ENCODE assay signal across 22 cellular contexts in the genomic region with DNA sequence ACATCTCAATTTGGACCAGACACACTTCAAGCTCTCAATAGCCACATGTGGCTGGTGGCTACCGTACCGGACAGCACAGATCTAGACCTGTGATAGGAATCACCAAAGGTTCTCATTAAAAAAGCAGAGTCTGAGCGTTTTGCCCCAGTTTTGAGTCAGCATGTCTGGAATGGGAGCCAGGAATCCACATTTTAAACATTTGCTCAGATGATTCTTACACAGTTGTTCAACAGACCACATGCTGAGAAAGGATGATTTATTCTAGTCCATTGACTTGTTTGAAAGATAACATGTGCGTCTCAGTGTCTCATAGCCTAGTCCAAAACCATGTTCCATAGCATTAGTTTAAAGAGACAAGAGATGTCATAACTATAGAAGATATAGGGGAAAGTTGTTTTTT. TPM values are rescaled to one million over a fixed set of nuclear protein-coding genes. Genes with fewer than 3 reads are reported as not detected.
DNase-seq lines count a peak whose midpoint lies in the region; ATAC-seq and TF ChIP-seq lines count a peak whose summit lies in the region.
"Had no signal": no experiment of that assay in that cellular context is flagged by ENCODE, and none has a peak within 500 bp of the region (broad histone marks: within the 10 kb centered on the region; RNA-seq: fewer than 3 reads in every experiment).

No MANE protein-coding gene starts in this region.

- TF ChIP-seq RAD21 in IMR-90 (IDR thresholded peaks at IDR 0.05; ENCODE audit: low read length) = no peak

- TF ChIP-seq POLR2A in IMR-90 (IDR thresholded peaks at IDR 0.05; ENCODE audit: low read depth, low read length) = no peak

- no peak overlapping the region for H2AK9ac ChIP-seq in IMR-90 (replicated peaks; ENCODE audit: low read depth, low read length, poor library complexity)

- ATAC-seq in IMR-90 (ENCODE audit: low read depth) = peak; percentile 84
- no peak for ATAC-seq in GM21528 (IDR thresholded peaks at IDR 0.05; ENCODE audit: low FRiP score, unreplicated experiment)
- ATAC-seq in HG03571 (IDR thresholded peaks at IDR 0.05; ENCODE audit: unreplicated experiment) = no peak
- ATAC-seq: gastroesophageal sphincter, left ventricle myocardium superior, sciatic nerve had no signal

- TF ChIP-seq CTCF in AG10803 (conservative IDR thresholded peaks at IDR 0.05; ENCODE audit: low read length) (no peak), IMR-90 (conservative IDR thresholded peaks at IDR 0.05; ENCODE audit: low read depth, low read length) (no peak), brain microvascular endothelial cell (IDR thresholded peaks at IDR 0.05; ENCODE audit: low read depth, low read length, missing control alignments) (no peak)

- POLR2A ChIA-PET in IMR-90 (lab: Charles Lee; ENCODE audit: unreplicated experiment) = no interaction called here

- DNase-seq in AG10803 (ENCODE audit: low read depth) (peak; percentile 75), IMR-90 (peak; percentile 94), brain microvascular endothelial cell (peak; percentile 74), non-pigmented ciliary epithelial cell (ENCODE audit: low read depth) (peak; percentile 30), LoVo (ENCODE audit: low spot score) (no peak)
- DNase-seq in activated naive CD4-positive, alpha-beta T cell treated with anti-CD3 and anti-CD28 coated beads, Interleukin-2, amount 50 U/mL, for 16 hours = no peak
- DNase-seq: activated CD4-positive, alpha-beta T cell treated with anti-CD3 and anti-CD28 coated beads, Interleukin-2, amount 50 U/mL, for 48 hours; activated naive CD4-positive, alpha-beta T cell treated with anti-CD3 and anti-CD28 coated beads, Interleukin-2, amount 10 ng/mL, durations not matched to agents 7 days and 5 days; activated T-cell treated with anti-CD3 and anti-CD28 coated beads for 4 hours; BE2C; left ventricle myocardium superior; MM.1S; NCI-H1694 treated with DMSO at 0.1 percent for 48 hours; NCI-H2227 treated with DMSO at 0.1 percent for 48 hours; stimulated activated CD4-positive, alpha-beta T cell treated with anti-CD3 and anti-CD28 coated beads, Interleukin-2, amount 100 ng/mL, for 24 hours; stomach; upper lobe of left lung had no signal

- 0 out of 2 replicates have a peak overlapping the region, but pooled peaks have one; percentile 13 for H4K91ac ChIP-seq in IMR-90 (ENCODE audit: insufficient read depth, low read depth, low read length)

- no TSS peak for BruUV-seq in IMR-90 (replicated peaks; lab: Mats Ljungman, UMichigan)

- H3K9ac ChIP-seq in IMR-90 (ENCODE audit: low read depth, low read length) = no peak overlapping the region

- H3K36me3 ChIP-seq in IMR-90 (ENCODE audit: control insufficient read depth, insufficient read depth, low read length) (no peaks in the 10 kb centered on the region), brain microvascular endothelial cell (replicated peaks) (no peaks in the 10 kb centered on the region)
- H3K36me3 ChIP-seq: BE2C, gastroesophageal sphincter, stomach, upper lobe of left lung had no signal

- no peak overlapping the region for H2BK15ac ChIP-seq in IMR-90 (ENCODE audit: low read depth, low read length)

- H3K4ac ChIP-seq in IMR-90 (ENCODE audit: low read depth, low read length) = peak overlapping the region; percentile 91

- no peak overlapping the region for H3K56ac ChIP-seq in IMR-90 (ENCODE audit: extremely low read depth, insufficient read depth, low read length)

- peak overlapping the region in 1 of 2 experiments; percentile 29; a peak in 1 of 4 replicates for H4K8ac ChIP-seq in IMR-90 (ENCODE audit: low read depth in 2 of 2, low read length in 2 of 2)

- H3K27me3 ChIP-seq in IMR-90 (ENCODE audit: control insufficient read depth, insufficient read depth, low read length) (no peaks in the 10 kb centered on the region), brain microvascular endothelial cell (replicated peaks) (peaks cover 5% of the 10 kb centered on the region)
- H3K27me3 ChIP-seq: upper lobe of left lung had no signal

- H3K9me3 ChIP-seq in IMR-90 (ENCODE audit: control insufficient read depth, insufficient read depth, low read length) = no peaks in the 10 kb centered on the region
- H3K9me3 ChIP-seq: BE2C, gastroesophageal sphincter, stomach, upper lobe of left lung had no signal

- dilution Hi-C loops in IMR-90 (cut with HindIII; ENCODE audit: low sequenced_read_pairs, unreplicated experiment) = no loop called here

- H2BK20ac ChIP-seq in IMR-90 (ENCODE audit: low read depth, low read length) = peak overlapping the region; percentile 21; the same call in 1 of the 2 replicates

- H3K4me1 ChIP-seq in IMR-90 (ENCODE audit: control insufficient read depth, insufficient read depth, low read length) = peaks cover 7% of the 10 kb centered on the region
- H3K4me1 ChIP-seq: BE2C, gastroesophageal sphincter had no signal

- CTCF ChIA-PET in IMR-90 (lab: Yijun Ruan, JAX) = interaction anchor here (0.6 kb wide), 1 partner anchor 681 kb away, joined by 3 read pairs; no protein-coding TSS in a partner anchor

- 17% methylated on average over 2 of the region's 4 CpGs; no CpG with 5 or more reads in 1 of the 2 experiments for WGBS in IMR-90 (ENCODE audit: extremely low coverage in 2 of 2, insufficient read length in 1 of 2), 2 experiments

- no peak overlapping the region for H3K4me3 ChIP-seq in AG10803 (ENCODE audit: low read length)
- H3K4me3 ChIP-seq in IMR-90 (ENCODE audit: insufficient read depth, low read depth, low read length) = no peak overlapping the region
- H3K4me3 ChIP-seq in brain microvascular endothelial cell (ENCODE audit: low read depth, low read length) = no peak overlapping the region
- H3K4me3 ChIP-seq: gastroesophageal sphincter, stomach, upper lobe of left lung had no signal

- peak overlapping the region; percentile 84; the same call in 1 of the 2 replicates for H2BK120ac ChIP-seq in IMR-90 (ENCODE audit: low read depth, low read length)

- intact Hi-C loops in IMR-90 (cut with micrococcal nuclease) = loop anchor here (10.0 kb wide), 1 partner anchor 608 kb away; the partner anchor contains the start of gene POMP

- in situ Hi-C loops in IMR-90 (cut with MboI; ENCODE audit: low sequenced_read_pairs) = no loop called here
- in situ Hi-C loops in brain microvascular endothelial cell (cut with HindIII; ENCODE audit: low pct_ligation_motif_present, low sequenced_read_pairs) = no loop called here

- H3K9me1 ChIP-seq in IMR-90 (ENCODE audit: insufficient read depth, low read length) = 0 out of 2 replicates have a peak, but pooled peaks cover 3% of the 10 kb centered on the region

- peak overlapping the region; percentile 87 for H2BK5ac ChIP-seq in IMR-90 (ENCODE audit: low read depth, low read length, poor library complexity, severe bottlenecking)

- H4K5ac ChIP-seq in IMR-90 (ENCODE audit: low read depth, low read length) = no peak overlapping the region

- no peak overlapping the region for H2AFZ ChIP-seq in IMR-90 (replicated peaks; ENCODE audit: low read length, poor library complexity)

- H3K27ac ChIP-seq in IMR-90 (ENCODE audit: insufficient read depth, low read length) = peak overlapping the region; percentile 29; the same call in 1 of the 2 replicates
- no peak overlapping the region for H3K27ac ChIP-seq in brain microvascular endothelial cell
- H3K27ac ChIP-seq: gastroesophageal sphincter, stomach, upper lobe of left lung had no signal

- H3K18ac ChIP-seq in IMR-90 (ENCODE audit: low read depth, low read length) = peak overlapping the region; percentile 29; the same call in 1 of the 2 replicates

- H3K23ac ChIP-seq in IMR-90 (ENCODE audit: low read depth, low read length) = no peak overlapping the region

- H2AK5ac ChIP-seq in IMR-90 (ENCODE audit: low read depth, low read length) = no peak overlapping the region

- no peak overlapping the region for H3K14ac ChIP-seq in IMR-90 (replicated peaks; ENCODE audit: low read depth, low read length)

- H3K4me2 ChIP-seq in IMR-90 (ENCODE audit: low read depth, low read length) = peak overlapping the region; percentile 56

- H4K20me1 ChIP-seq in IMR-90 (ENCODE audit: insufficient read depth, low read length) = no peaks in the 10 kb centered on the region

- H3K79me1 ChIP-seq in IMR-90 (ENCODE audit: low read depth in 1 of 2, low read length in 2 of 2) = no peaks in the 10 kb centered on the region

TF ChIP-seq in IMR-90, 13 proteins besides CTCF, POLR2A, EP300 and RAD21 (continues in another document):
- TF ChIP-seq CHD1 (IDR thresholded peaks at IDR 0.05; ENCODE audit: low read depth, low read length) (no peak), FOS (IDR thresholded peaks at IDR 0.05; ENCODE audit: low read depth, low read length) (peak; percentile 83), RFX5 (IDR thresholded peaks at IDR 0.05; ENCODE audit: low read depth, low read length) (no peak), MAZ (IDR thresholded peaks at IDR 0.05; ENCODE audit: borderline replicate concordance, low read depth, low read length) (no peak), BHLHE40 (IDR thresholded peaks at IDR 0.05; ENCODE audit: low read depth, low read length) (peak; percentile 61), RCOR1 (IDR thresholded peaks at IDR 0.05; ENCODE audit: insufficient replicate concordance, low read length) (peak; percentile 63), USF2 (IDR thresholded peaks at IDR 0.05; ENCODE audit: low read depth, low read length) (0 out of 2 replicates have a peak, but pooled peaks have one; percentile 17)
- TF ChIP-seq, protein P1, sequence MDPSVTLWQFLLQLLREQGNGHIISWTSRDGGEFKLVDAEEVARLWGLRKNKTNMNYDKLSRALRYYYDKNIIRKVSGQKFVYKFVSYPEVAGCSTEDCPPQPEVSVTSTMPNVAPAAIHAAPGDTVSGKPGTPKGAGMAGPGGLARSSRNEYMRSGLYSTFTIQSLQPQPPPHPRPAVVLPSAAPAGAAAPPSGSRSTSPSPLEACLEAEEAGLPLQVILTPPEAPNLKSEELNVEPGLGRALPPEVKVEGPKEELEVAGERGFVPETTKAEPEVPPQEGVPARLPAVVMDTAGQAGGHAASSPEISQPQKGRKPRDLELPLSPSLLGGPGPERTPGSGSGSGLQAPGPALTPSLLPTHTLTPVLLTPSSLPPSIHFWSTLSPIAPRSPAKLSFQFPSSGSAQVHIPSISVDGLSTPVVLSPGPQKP (IDR thresholded peaks at IDR 0.05; ENCODE audit: borderline replicate concordance, low read depth, low read length) = no peak

RNA-seq across cellular contexts. Expression of gene FLT3, which starts 53.4 kb away (rescaled TPM):
- total RNA-seq in IMR-90 (2012; rRNA removed) = not detected in 2 replicates
- polyA plus RNA-seq in IMR-90 (2012; rRNA removed) = not detected in 2 replicates
- polyA plus RNA-seq in IMR-90 (2012; cell fraction: cytosol; rRNA removed) = not detected in 2 replicates
- not detected in 2 replicates for polyA plus RNA-seq in IMR-90 (2012; cell fraction: nucleus; rRNA removed; ENCODE audit: low replicate concordance)
- total RNA-seq: osteocyte had no signal

RNA-seq across cellular contexts. Expression of gene URAD, which starts 58.5 kb away (rescaled TPM):
- not detected in 2 replicates for total RNA-seq in IMR-90 (2012; rRNA removed)
- polyA plus RNA-seq in IMR-90 (2012; rRNA removed) = not detected in 2 replicates
- polyA plus RNA-seq in IMR-90 (2012; cell fraction: cytosol; rRNA removed) = not detected in 2 replicates
- polyA plus RNA-seq in IMR-90 (2012; cell fraction: nucleus; rRNA removed; ENCODE audit: low replicate concordance) = not detected in 2 replicates
- total RNA-seq: gastroesophageal sphincter, left ventricle myocardium superior, osteocyte, sciatic nerve had no signal

Comparison
In these comparisons a context has a peak if more than half of its experiments do, and no peak if none do; other contexts are left out.
1. DNase-seq: peak in AG10803 (single experiment), IMR-90 (single experiment), brain microvascular endothelial cell (single experiment) and non-pigmented ciliary epithelial cell (single experiment); none in LoVo (single experiment) and activated naive CD4-positive, alpha-beta T cell treated with anti-CD3 and anti-CD28 coated beads, Interleukin-2, amount 50 U/mL, for 16 hours (single experiment).